Comparison of ENCODE assay signal across 1 cellular context in genomic region chr11:62889484-62890437, GRCh38.
TF ChIP-seq lines count a peak whose summit lies in the region.

No MANE protein-coding gene starts in this region.

TF ChIP-seq in K562, 482 proteins besides CTCF, POLR2A, EP300 and RAD21 (continued from another document and continues in another):
- TF ChIP-seq ZNF511 (CRISPR knock-in tag; IDR thresholded peaks at IDR 0.05) (no peak), DNMT1 (IDR thresholded peaks at IDR 0.05) (peak; percentile 36; the same call in 1 of the 2 replicates), ZNF121 (CRISPR knock-in tag; conservative IDR thresholded peaks at IDR 0.05) (no peak), KDM1A (IDR thresholded peaks at IDR 0.05) (peak; percentile 90 to 93), NFATC3 (IDR thresholded peaks at IDR 0.05) (peak; percentile 75), KLF13 (tag; IDR thresholded peaks at IDR 0.05; ENCODE audit: borderline replicate concordance, low read depth) (no peak), DPF2 (IDR thresholded peaks at IDR 0.05) (peak; percentile 72; the same call in 1 of the 2 replicates), STAT6 (CRISPR knock-in tag; IDR thresholded peaks at IDR 0.05) (no peak), USF1 (CRISPR knock-in tag; IDR thresholded peaks at IDR 0.05) (no peak), ATF2 (CRISPR knock-in tag; IDR thresholded peaks at IDR 0.05) (no peak), NR2C1 (IDR thresholded peaks at IDR 0.05) (peak; percentile 61; the same call in 1 of the 2 replicates), NR2C1 (tag; IDR thresholded peaks at IDR 0.05) (peak; percentile 77), SMARCC2 (IDR thresholded peaks at IDR 0.05; ENCODE audit: low read depth) (0 out of 2 replicates have a peak, but pooled peaks have one; percentile 27), MYNN (IDR thresholded peaks at IDR 0.05) (peak; percentile 81), MYNN (CRISPR knock-in tag; IDR thresholded peaks at IDR 0.05) (no peak), TCF7 (IDR thresholded peaks at IDR 0.05; ENCODE audit: borderline replicate concordance) (no peak), ZNF436 (CRISPR knock-in tag; IDR thresholded peaks at IDR 0.05) (peak; percentile 37), CBFA2T3 (IDR thresholded peaks at IDR 0.05) (peak; percentile 89), BACH1 (tag; IDR thresholded peaks at IDR 0.05) (peak; percentile 53; the same call in 1 of the 2 replicates), ZNF445 (CRISPR knock-in tag; IDR thresholded peaks at IDR 0.05; ENCODE audit: low read depth) (0 out of 2 replicates have a peak, but pooled peaks have one; percentile 56), BMI1 (IDR thresholded peaks at IDR 0.05; ENCODE audit: low read length) (no peak), CHAMP1 (IDR thresholded peaks at IDR 0.05) (no peak), NFYB (IDR thresholded peaks at IDR 0.05; ENCODE audit: extremely low read depth, insufficient read length) (no peak), NFRKB (IDR thresholded peaks at IDR 0.05; ENCODE audit: low read depth) (no peak), SIX5 (IDR thresholded peaks at IDR 0.05; ENCODE audit: borderline replicate concordance in 1 of 2, insufficient read depth in 1 of 2, low read depth in 1 of 2, low read length in 2 of 2) (no peak), ZNF785 (CRISPR knock-in tag; IDR thresholded peaks at IDR 0.05) (no peak), CHD4 (IDR thresholded peaks at IDR 0.05; ENCODE audit: insufficient read depth, insufficient replicate concordance, low read depth, low read length, poor library complexity, severe bottlenecking) (no peak), SRSF1 (IDR thresholded peaks at IDR 0.05; ENCODE audit: low read depth, low read length) (no peak), CEBPG (CRISPR knock-in tag; IDR thresholded peaks at IDR 0.05) (no peak), CEBPG (tag; conservative IDR thresholded peaks at IDR 0.05 in 1 of 2, IDR thresholded peaks at IDR 0.05 in 1 of 2) (no peak), ZBTB17 (CRISPR knock-in tag; IDR thresholded peaks at IDR 0.05) (peak; percentile 56; the same call in 1 of the 2 replicates), XRCC3 (IDR thresholded peaks at IDR 0.05) (no peak), FOXJ2 (tag; IDR thresholded peaks at IDR 0.05) (no peak), HES1 (IDR thresholded peaks at IDR 0.05; ENCODE audit: low read depth) (no peak), ZKSCAN8 (CRISPR knock-in tag; IDR thresholded peaks at IDR 0.05) (no peak), ZFP1 (CRISPR knock-in tag; IDR thresholded peaks at IDR 0.05) (no peak; the same call in 1 of the 2 replicates), ZNF444 (CRISPR knock-in tag; IDR thresholded peaks at IDR 0.05) (peak; percentile 73), TCF3 (CRISPR knock-in tag; IDR thresholded peaks at IDR 0.05) (peak; percentile 74), TRIM24 (IDR thresholded peaks at IDR 0.05) (peak; percentile 11 to 21; a peak in 3 of 4 replicates), CREBBP (IDR thresholded peaks at IDR 0.05; ENCODE audit: low read depth, low read length) (no peak), ZHX1 (conservative IDR thresholded peaks at IDR 0.05; ENCODE audit: low read length) (no peak), L3MBTL2 (IDR thresholded peaks at IDR 0.05) (no peak), FOXA3 (CRISPR knock-in tag; conservative IDR thresholded peaks at IDR 0.05 in 1 of 2, IDR thresholded peaks at IDR 0.05 in 1 of 2) (no peak), PTBP1 (IDR thresholded peaks at IDR 0.05; ENCODE audit: low read depth, low read length) (peak; percentile 66; the same call in 1 of the 2 replicates), PATZ1 (CRISPR knock-in tag; IDR thresholded peaks at IDR 0.05; ENCODE audit: borderline replicate concordance) (peak; percentile 64), RUNX1 (IDR thresholded peaks at IDR 0.05; ENCODE audit: low read depth) (no peak), HNRNPK (IDR thresholded peaks at IDR 0.05; ENCODE audit: low read depth, low read length, poor library complexity, severe bottlenecking) (no peak), SIN3B (IDR thresholded peaks at IDR 0.05; ENCODE audit: low read depth) (no peak), CREB5 (CRISPR knock-in tag; IDR thresholded peaks at IDR 0.05) (peak; percentile 71; the same call in 1 of the 2 replicates), TFAM (CRISPR knock-in tag; conservative IDR thresholded peaks at IDR 0.05) (no peak)
